29 cellular contexts compared by ENCODE assay signal in genomic region chr16:74020086-74020670, GRCh38.
"Had no signal": no experiment of that assay in that cellular context is flagged by ENCODE, and none has a peak within 500 bp of the region (broad histone marks: within the 10 kb centered on the region; RNA-seq: fewer than 3 reads in every experiment).

No MANE protein-coding gene starts in this region.

- H3K4me1 ChIP-seq: adrenal gland, body of pancreas, breast epithelium, Peyer's patch, SJSA1 had no signal

- H3K36me3 ChIP-seq: adrenal gland, breast epithelium, Peyer's patch, SJSA1 had no signal

- H3K4me2 ChIP-seq: SK-N-SH had no signal

- DNase-seq: activated CD4-positive, alpha-beta memory T cell treated with anti-CD3 and anti-CD28 coated beads for 36 hours; activated CD4-positive, alpha-beta T cell treated with anti-CD3 and anti-CD28 coated beads for 36 hours; activated CD4-positive, alpha-beta T cell treated with anti-CD3 and anti-CD28 coated beads, Interleukin-2, amount 50 U/mL, for 1 hour; activated CD8-positive, alpha-beta memory T cell treated with anti-CD3 and anti-CD28 coated beads, Interleukin-2, amount 50 U/mL, for 4 hours; activated gamma-delta T cell treated with Interleukin-2 at 50 U/mL for 16 hours; activated naive CD4-positive, alpha-beta T cell treated with anti-CD3 and anti-CD28 coated beads for 36 hours; activated T-cell treated with anti-CD3 and anti-CD28 coated beads for 4 hours; activated T-cell treated with anti-CD3 and anti-CD28 coated beads, Interleukin-2, amount 50 U/mL, for 4 hours; adrenal gland; body of pancreas; NCI-H1092 treated with DMSO at 0.1 percent for 48 hours; NCI-H146; NCI-H187; NCI-H2029 treated with DMSO at 0.1 percent for 48 hours; NCI-H2171 treated with DMSO at 0.1 percent for 48 hours; NCI-H2227 treated with DMSO at 0.1 percent for 48 hours; NCI-H446 treated with DMSO at 0.1 percent for 48 hours; NCI-H524; NCI-H69; NK-92 treated with Interleukin-12 subunit alpha and Interleukin-12 subunit beta, amount 100 ng/mL, for 24 hours; PC-3; Peyer's patch; RPMI8226; SHP77 treated with DMSO at 0.1 percent for 48 hours; SK-N-SH had no signal

- H3K27ac ChIP-seq: adrenal gland, body of pancreas, breast epithelium, Peyer's patch, SJSA1 had no signal

- H3K9me3 ChIP-seq: adrenal gland, body of pancreas, breast epithelium, Peyer's patch, SJSA1, SK-N-SH had no signal

- H3K4me3 ChIP-seq: adrenal gland, body of pancreas, breast epithelium, Peyer's patch, SJSA1 had no signal

- H3K27me3 ChIP-seq: adrenal gland, body of pancreas, Peyer's patch, SJSA1 had no signal

- ATAC-seq: activated CD4-positive, alpha-beta T cell treated with anti-CD3 and anti-CD28 coated beads for 36 hours; activated CD4-positive, CD25-positive, alpha-beta regulatory T cell treated with anti-CD3 and anti-CD28 coated beads, Interleukin-2, amount 50 U/mL, for 24 hours; activated naive CD4-positive, alpha-beta T cell treated with anti-CD3 and anti-CD28 coated beads, Interleukin-2, amount 50 U/mL, for 72 hours; activated T-cell treated with anti-CD3 and anti-CD28 coated beads, Interleukin-2, amount 50 U/mL, for 4 hours; body of pancreas; PC-3 had no signal

- H3K9ac ChIP-seq: SK-N-SH had no signal
